Comparison of ENCODE assay signal across 9 cellular contexts in the genomic region with DNA sequence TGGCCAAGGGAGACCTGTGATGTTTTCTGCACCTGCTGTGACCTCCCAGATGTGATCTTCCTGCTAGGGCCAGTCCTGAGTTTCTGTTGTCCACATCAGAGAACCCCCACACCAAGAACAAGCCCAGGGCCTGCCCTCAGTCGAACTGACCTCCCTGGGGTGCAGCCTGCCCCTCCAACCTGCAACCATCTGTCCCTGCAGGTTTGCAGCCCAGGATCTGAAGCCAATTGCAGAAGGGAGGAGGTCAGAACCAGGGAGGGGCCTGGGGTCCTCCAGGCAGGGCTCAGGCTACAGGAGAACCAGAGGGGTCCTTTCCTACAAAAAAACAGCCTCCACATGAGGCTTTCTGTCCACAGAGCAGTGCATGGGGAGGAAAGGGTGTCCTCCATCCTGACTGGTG. TPM values are rescaled to one million over a fixed set of nuclear protein-coding genes. Genes with fewer than 3 reads are reported as not detected.
DNase-seq lines count a peak whose midpoint lies in the region; ATAC-seq and TF ChIP-seq lines count a peak whose summit lies in the region.
"Had no signal": no experiment of that assay in that cellular context is flagged by ENCODE, and none has a peak within 500 bp of the region (broad histone marks: within the 10 kb centered on the region; RNA-seq: fewer than 3 reads in every experiment).

No MANE protein-coding gene starts in this region.

- peaks cover 20% of the 10 kb centered on the region for H3K4me1 ChIP-seq in lower lobe of right lung

- H3K4me1 Mint-ChIP-seq in activated naive CD4-positive, alpha-beta T cell treated with anti-CD3 and anti-CD28 coated beads for 36 hours (ENCODE audit: low read depth): peaks cover 18% of the 10 kb centered on the region
- H3K4me1 Mint-ChIP-seq in type B pancreatic cell (ENCODE audit: unreplicated experiment): peaks cover 22% of the 10 kb centered on the region

- peak overlapping the region; percentile 55 for H3K4me3 Mint-ChIP-seq in activated naive CD4-positive, alpha-beta T cell treated with anti-CD3 and anti-CD28 coated beads for 36 hours
- peak overlapping the region; percentile 81 for H3K4me3 Mint-ChIP-seq in type B pancreatic cell

- H3K4me3 ChIP-seq in astrocyte of the cerebellum (ENCODE audit: low read depth, low read length): peak overlapping the region; percentile 73
- peak overlapping the region; percentile 85 for H3K4me3 ChIP-seq in lower lobe of right lung

- no peaks in the 10 kb centered on the region for H3K27me3 Mint-ChIP-seq in activated naive CD4-positive, alpha-beta T cell treated with anti-CD3 and anti-CD28 coated beads for 36 hours (ENCODE audit: low read depth)
- no peaks in the 10 kb centered on the region for H3K27me3 Mint-ChIP-seq in type B pancreatic cell

- DNase-seq in activated naive CD4-positive, alpha-beta T cell treated with anti-CD3 and anti-CD28 coated beads for 36 hours: no peak
- no peak for DNase-seq in activated naive CD4-positive, alpha-beta T cell (lab: John Stamatoyannopoulos, UW)
- DNase-seq in astrocyte of the cerebellum (ENCODE audit: low read depth): no peak
- no peak for DNase-seq in lower lobe of right lung
- DNase-seq in type B pancreatic cell (ENCODE audit: extremely low spot score, unreplicated experiment): no peak
- DNase-seq: NCI-H1105 had no signal

- TF ChIP-seq CTCF in astrocyte of the cerebellum (IDR thresholded peaks at IDR 0.05; ENCODE audit: low read depth, low read length, missing control alignments) (no peak), lower lobe of right lung (IDR thresholded peaks at IDR 0.05) (no peak), type B pancreatic cell (conservative IDR thresholded peaks at IDR 0.05) (no peak)

- in situ Hi-C loops in astrocyte of the cerebellum (cut with HindIII; ENCODE audit: low sequenced_read_pairs): no loop called here

- CTCF ChIA-PET in activated naive CD4-positive, alpha-beta T cell treated with anti-CD3 and anti-CD28 coated beads for 36 hours (lab: Charles Lee): interaction anchor here (1.7 to 2.3 kb wide), 3 partner anchors 9 to 95 kb away, joined by 6 to 21 read pairs (median 6); a partner anchor contains a TSS

- H3K27me3 ChIP-seq in lower lobe of right lung (ENCODE audit: low read depth): no peaks in the 10 kb centered on the region

- intact Hi-C loops in activated naive CD4-positive, alpha-beta T cell treated with anti-CD3 and anti-CD28 coated beads for 36 hours (cut with micrococcal nuclease): loop anchor here (2.0 kb wide), 2 partner anchors 210 to 238 kb away; a partner anchor contains a TSS
- intact Hi-C loops in lower lobe of right lung (cut with DNase I): no loop called here

- H3K9me3 ChIP-seq in lower lobe of right lung: no peaks in the 10 kb centered on the region

- H3K27ac ChIP-seq in lower lobe of right lung: peak overlapping the region; percentile 46

- H3K27ac Mint-ChIP-seq in activated naive CD4-positive, alpha-beta T cell treated with anti-CD3 and anti-CD28 coated beads for 36 hours: no peak overlapping the region
- H3K27ac Mint-ChIP-seq in type B pancreatic cell: peak overlapping the region; percentile 76

- H3K36me3 ChIP-seq in lower lobe of right lung: peaks cover 16% of the 10 kb centered on the region

- H3K36me3 Mint-ChIP-seq in activated naive CD4-positive, alpha-beta T cell treated with anti-CD3 and anti-CD28 coated beads for 36 hours (ENCODE audit: low read depth): peaks cover 2% of the 10 kb centered on the region
- H3K36me3 Mint-ChIP-seq in type B pancreatic cell: peaks cover 3% of the 10 kb centered on the region

- no peaks in the 10 kb centered on the region for H3K9me3 Mint-ChIP-seq in activated naive CD4-positive, alpha-beta T cell treated with anti-CD3 and anti-CD28 coated beads for 36 hours
- no peaks in the 10 kb centered on the region for H3K9me3 Mint-ChIP-seq in type B pancreatic cell

- ATAC-seq in lower lobe of right lung (no peak), HG03095 (IDR thresholded peaks at IDR 0.05; ENCODE audit: unreplicated experiment) (no peak), HG03196 (IDR thresholded peaks at IDR 0.05; ENCODE audit: unreplicated experiment) (no peak), GM21825 (IDR thresholded peaks at IDR 0.05; ENCODE audit: unreplicated experiment) (no peak)

RNA-seq across cellular contexts. Expression of a gene that starts 0.8 kb away (rescaled TPM):
- 1 to 10 TPM; 7.7 to 9.4 TPM for total RNA-seq in activated naive CD4-positive, alpha-beta T cell treated with anti-CD3 and anti-CD28 coated beads for 36 hours
- total RNA-seq in lower lobe of right lung: 18.9 TPM
- total RNA-seq in type B pancreatic cell (ENCODE audit: low replicate concordance): 15.6 and 22.9 TPM in 2 replicates

RNA-seq across cellular contexts. Expression of a gene that starts 8.2 kb away (rescaled TPM):
- 10 to 100 TPM; 33.5 to 37.9 TPM for total RNA-seq in activated naive CD4-positive, alpha-beta T cell treated with anti-CD3 and anti-CD28 coated beads for 36 hours
- total RNA-seq in lower lobe of right lung (38.8 TPM), type B pancreatic cell (ENCODE audit: low replicate concordance) (60.9 and 77.3 TPM in 2 replicates)

RNA-seq across cellular contexts. Expression of a gene that starts 8.4 kb away (rescaled TPM):
- total RNA-seq in activated naive CD4-positive, alpha-beta T cell treated with anti-CD3 and anti-CD28 coated beads for 36 hours: 10 to 100 TPM; 35.1 to 41.7 TPM
- total RNA-seq in lower lobe of right lung: 34.6 TPM
- 31.2 and 35.7 TPM in 2 replicates for total RNA-seq in type B pancreatic cell (ENCODE audit: low replicate concordance)

RNA-seq across cellular contexts. Expression of a gene that starts 24.1 kb away (rescaled TPM):
- 10 to 100 TPM; 18.2 to 19.3 TPM for total RNA-seq in activated naive CD4-positive, alpha-beta T cell treated with anti-CD3 and anti-CD28 coated beads for 36 hours
- total RNA-seq in lower lobe of right lung: 12.0 TPM
- total RNA-seq in type B pancreatic cell (ENCODE audit: low replicate concordance): 5.6 and 9.9 TPM in 2 replicates

RNA-seq across cellular contexts. Expression of a gene that starts 32.1 kb away (rescaled TPM):
- under 1 TPM in 1 of 2 experiments, not detected in 1; 0.64 TPM for total RNA-seq in activated naive CD4-positive, alpha-beta T cell treated with anti-CD3 and anti-CD28 coated beads for 36 hours
- total RNA-seq in lower lobe of right lung (1.7 TPM), type B pancreatic cell (ENCODE audit: low replicate concordance) (1.5 and 1.9 TPM in 2 replicates)
